ENCODE assay signal across 18 cellular contexts in the genomic region with DNA sequence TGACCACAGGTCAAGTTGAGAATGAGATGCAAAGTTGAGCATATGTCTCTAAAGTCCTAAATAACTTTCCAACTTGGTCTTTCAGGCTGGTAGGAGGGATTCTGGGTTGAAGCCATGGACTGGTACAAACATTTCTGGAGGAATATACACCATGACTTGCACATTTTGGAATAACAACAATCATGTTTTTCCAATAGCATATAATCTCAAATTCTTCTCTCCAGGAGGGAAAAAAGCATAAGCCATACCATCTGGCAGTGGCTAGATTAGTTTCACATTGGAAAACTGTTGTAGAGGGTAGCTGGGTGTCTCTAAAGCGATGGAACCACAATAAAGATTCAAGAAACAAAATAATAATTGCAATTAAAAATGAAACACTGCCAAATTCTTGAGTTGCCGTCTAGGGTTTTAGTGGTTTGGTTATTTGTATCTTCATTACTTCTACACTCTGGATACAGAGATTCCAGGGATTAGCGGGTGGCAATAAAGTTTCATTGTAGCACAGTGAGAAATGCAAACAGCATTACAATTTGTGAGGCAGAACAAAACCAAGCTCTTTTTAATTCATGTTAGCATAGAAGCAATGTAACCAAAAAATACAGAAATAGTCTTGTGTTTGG.
A peak's percentile ranks its signal among the peaks of the same experiment; 100 is the strongest.
DNase-seq lines count a peak whose midpoint lies in the region; ATAC-seq and TF ChIP-seq lines count a peak whose summit lies in the region.
"Had no signal": no experiment of that assay in that cellular context is flagged by ENCODE, and none has a peak within 500 bp of the region (broad histone marks: within the 10 kb centered on the region; RNA-seq: fewer than 3 reads in every experiment).

No MANE protein-coding gene starts in this region.

- intact Hi-C loops in colonic mucosa (cut with DNase I): no loop called here

- H3K27me3 ChIP-seq in SJSA1 (replicated peaks): no peaks in the 10 kb centered on the region
- H3K27me3 ChIP-seq in fibroblast of lung (ENCODE audit: control insufficient read depth, insufficient read depth, low read length): no peaks in the 10 kb centered on the region
- no peaks in the 10 kb centered on the region for H3K27me3 ChIP-seq in skeletal muscle satellite cell (ENCODE audit: control insufficient read depth, insufficient read depth, low read length)
- H3K27me3 ChIP-seq in colonic mucosa: no peaks in the 10 kb centered on the region
- H3K27me3 ChIP-seq: neural progenitor cell had no signal

- peaks cover 41% of the 10 kb centered on the region for H3K4me1 ChIP-seq in SJSA1 (replicated peaks)
- H3K4me1 ChIP-seq in fibroblast of lung (ENCODE audit: control insufficient read depth, extremely low read depth, insufficient read depth, low read length): peaks cover 8% of the 10 kb centered on the region
- peaks cover 46% of the 10 kb centered on the region for H3K4me1 ChIP-seq in skeletal muscle satellite cell (ENCODE audit: control insufficient read depth, insufficient read depth, low read length)
- H3K4me1 ChIP-seq in colonic mucosa: no peaks in the 10 kb centered on the region
- H3K4me1 ChIP-seq: neural progenitor cell had no signal

- H3K4me2 ChIP-seq in fibroblast of lung (ENCODE audit: extremely low read depth, insufficient read depth, low read length) (peak overlapping the region; percentile 7), skeletal muscle satellite cell (ENCODE audit: low read length) (no peak overlapping the region)
- H3K4me2 ChIP-seq: neural progenitor cell had no signal

- H3K9me3 ChIP-seq in SJSA1 (replicated peaks): no peaks in the 10 kb centered on the region
- H3K9me3 ChIP-seq in fibroblast of lung (ENCODE audit: control insufficient read depth, insufficient read depth, low read depth, low read length): no peaks in the 10 kb centered on the region
- H3K9me3 ChIP-seq in skeletal muscle satellite cell (replicated peaks; ENCODE audit: low read length): no peaks in the 10 kb centered on the region
- H3K9me3 ChIP-seq in colonic mucosa: no peaks in the 10 kb centered on the region

- H3K79me2 ChIP-seq in fibroblast of lung (ENCODE audit: control insufficient read depth, insufficient read depth, low read length): no peaks in the 10 kb centered on the region

- H3K27ac ChIP-seq in SJSA1 (peak overlapping the region; percentile 68), fibroblast of lung (ENCODE audit: insufficient read depth, low read length) (no peak overlapping the region), colonic mucosa (no peak overlapping the region)
- H3K27ac ChIP-seq: 22Rv1, C4-2B, neural progenitor cell had no signal

- peak; percentile 59 for DNase-seq in NCI-H2171 treated with DMSO at 0.1 percent for 48 hours (lab: John Stamatoyannopoulos, UW)
- no peak for DNase-seq in NCI-H2171 (lab: John Stamatoyannopoulos, UW)
- peak in 1 of 2 experiments; percentile 51 for DNase-seq in SJSA1 (ENCODE audit: low read depth in 1 of 2, low spot score in 2 of 2)
- DNase-seq in fibroblast of lung (ENCODE audit: low read depth in 2 of 2): peak in 1 of 2 donors; percentile 27
- DNase-seq in colonic mucosa: no peak
- DNase-seq in GF-D8 (lab: John Stamatoyannopoulos, UW): no peak
- DNase-seq: activated T-cell treated with anti-CD3 and anti-CD28 coated beads, Interleukin-2, amount 50 U/mL, for 72 hours; effector CD4-positive, alpha-beta T cell; kidney glomerular epithelial cell; NCI-H2081; NCI-H510A treated with DMSO at 0.1 percent for 48 hours had no signal

- no peak overlapping the region for H2AFZ ChIP-seq in fibroblast of lung (ENCODE audit: low read length)
- H2AFZ ChIP-seq: neural progenitor cell had no signal

- H3K36me3 ChIP-seq in SJSA1 (no peaks in the 10 kb centered on the region), fibroblast of lung (ENCODE audit: control insufficient read depth, insufficient read depth, low read length) (no peaks in the 10 kb centered on the region), skeletal muscle satellite cell (ENCODE audit: insufficient read depth, low read length) (no peaks in the 10 kb centered on the region), colonic mucosa (no peaks in the 10 kb centered on the region)
- H3K36me3 ChIP-seq: neural progenitor cell had no signal

- H3K4me3 ChIP-seq in SJSA1 (no peak overlapping the region), fibroblast of lung (replicated peaks in 1 of 4; ENCODE audit: control extremely low read depth in 1 of 4, insufficient read depth in 1 of 4, low read depth in 3 of 4, low read length in 4 of 4) (no peak overlapping the region), skeletal muscle satellite cell (ENCODE audit: low read length) (no peak overlapping the region), colonic mucosa (no peak overlapping the region)
- H3K4me3 ChIP-seq: neural progenitor cell had no signal

- H4K20me1 ChIP-seq in fibroblast of lung (ENCODE audit: control insufficient read depth, extremely low read depth, insufficient read depth, low read length): no peaks in the 10 kb centered on the region

- H3K9ac ChIP-seq in fibroblast of lung (ENCODE audit: insufficient read depth, low read length): no peak overlapping the region
- H3K9ac ChIP-seq in skeletal muscle satellite cell (ENCODE audit: low read depth, low read length): peak overlapping the region; percentile 61
- H3K9ac ChIP-seq in colonic mucosa (ENCODE audit: low read depth in 2 of 2, low read length in 2 of 2): no peak overlapping the region
- H3K9ac ChIP-seq: neural progenitor cell had no signal

- TF ChIP-seq CTCF in fibroblast of lung (conservative IDR thresholded peaks at IDR 0.05 in 1 of 2, IDR thresholded peaks at IDR 0.05 in 1 of 2; ENCODE audit: low read depth in 1 of 2, low read length in 2 of 2) (no peak), colonic mucosa (IDR thresholded peaks at IDR 0.05) (no peak)

- no peak for ATAC-seq in HG03045 (IDR thresholded peaks at IDR 0.05; ENCODE audit: unreplicated experiment)
- ATAC-seq: activated T-cell treated with anti-CD3 and anti-CD28 coated beads, Interleukin-2, amount 50 U/mL, for 72 hours; Right ventricle myocardium inferior; stimulated activated memory B cell treated with anti-CD40 and anti-IgM and Interleukin-4, amounts not matched to agents 10 μg/mL and 1 μg/mL and 100 μg/mL, for 72 hours had no signal
